Comparison of ENCODE assay signal across 10 cellular contexts in genomic region chr2:85445316-85446295, GRCh38. TPM values are rescaled to one million over a fixed set of nuclear protein-coding genes. Genes with fewer than 3 reads are reported as not detected.
A peak's percentile ranks its signal among the peaks of the same experiment; 100 is the strongest.
DNase-seq lines count a peak whose midpoint lies in the region; ATAC-seq, FAIRE-seq and TF ChIP-seq lines count a peak whose summit lies in the region.
"Had no signal": no experiment of that assay in that cellular context is flagged by ENCODE, and none has a peak within 500 bp of the region (broad histone marks: within the 10 kb centered on the region; RNA-seq: fewer than 3 reads in every experiment).

No MANE protein-coding gene starts in this region.

- DNase-seq in HL-60 (ENCODE audit: low read depth in 1 of 2, low spot score in 1 of 2) (no peak), iris pigment epithelial cell (ENCODE audit: low read depth) (peak; percentile 58), thyroid gland (peak; percentile 72 to 79), RCC 7860 (ENCODE audit: low spot score) (no peak)
- DNase-seq in stimulated activated CD4-positive, alpha-beta T cell treated with anti-CD3 and anti-CD28 coated beads, Interleukin-12 subunit alpha, Interleukin-12 subunit beta, amount 100 ng/mL, for 4 hours: no peak
- no peak for DNase-seq in activated CD4-positive, alpha-beta T cell treated with anti-CD3 and anti-CD28 coated beads, Interleukin-2, amount 50 U/mL, for 48 hours
- DNase-seq: cortex of kidney, small intestine had no signal

- H3K36me3 ChIP-seq in thyroid gland: no peaks in the 10 kb centered on the region

- H3K9me3 ChIP-seq in thyroid gland: no peaks in the 10 kb centered on the region

- WGBS in thyroid gland, 2 donors: 92 to 95% methylated on average over 5 of the region's 5 CpGs

- no peak for ATAC-seq in HG02885 (IDR thresholded peaks at IDR 0.05; ENCODE audit: poor library complexity, unreplicated experiment)

- no peak for TF ChIP-seq POLR2A in thyroid gland (IDR thresholded peaks at IDR 0.05)

- H3K27me3 ChIP-seq in HL-60 (ENCODE audit: insufficient read depth, poor library complexity, severe bottlenecking) (no peaks in the 10 kb centered on the region), thyroid gland (no peaks in the 10 kb centered on the region)

- peaks cover 7 to 22% of the 10 kb centered on the region in 2 donors for H3K4me1 ChIP-seq in thyroid gland

- FAIRE-seq in RCC 7860 (lab: Jason Lieb, UNC): no peak
- FAIRE-seq: small intestine had no signal

- H3K27ac ChIP-seq in HL-60 (replicated peaks) (peak overlapping the region; percentile 22; the same call in 1 of the 2 replicates), VCaP (peak overlapping the region; percentile 18; the same call in 1 of the 2 replicates), thyroid gland (peak overlapping the region; percentile 65 to 72 (median 70))

- H3K4me3 ChIP-seq in HL-60 (replicated peaks; ENCODE audit: insufficient read depth, low read length) (no peak overlapping the region), thyroid gland (replicated peaks in 1 of 3) (no peak overlapping the region)

- intact Hi-C loops in thyroid gland (cut with DNase I): no loop called here

- TF ChIP-seq CTCF in HL-60 (IDR thresholded peaks at IDR 0.05; ENCODE audit: insufficient read depth, low read length): no peak
- TF ChIP-seq CTCF in VCaP (conservative IDR thresholded peaks at IDR 0.05): no peak
- no peak for TF ChIP-seq CTCF in thyroid gland (IDR thresholded peaks at IDR 0.05)

RNA-seq across cellular contexts. Expression of gene SH2D6, which starts 27.1 kb away (rescaled TPM):
- 1 to 10 TPM; 1.6 to 9.0 (median 4.1) TPM for total RNA-seq in thyroid gland

RNA-seq across cellular contexts. Expression of gene CAPG, which starts 35.4 kb away (rescaled TPM):
- total RNA-seq in thyroid gland: 100 to 1,000 TPM; 155 to 257 (median 225) TPM

Comparison
In these comparisons a context has a peak if more than half of its experiments do, and no peak if none do; other contexts are left out.
1. DNase-seq: peak in iris pigment epithelial cell (single experiment) and thyroid gland (2 of 2); none in HL-60 (0 of 2), stimulated activated CD4-positive, alpha-beta T cell treated with anti-CD3 and anti-CD28 coated beads, Interleukin-12 subunit alpha, Interleukin-12 subunit beta, amount 100 ng/mL, for 4 hours (single experiment), RCC 7860 (single experiment) and activated CD4-positive, alpha-beta T cell treated with anti-CD3 and anti-CD28 coated beads, Interleukin-2, amount 50 U/mL, for 48 hours (0 of 2).
2. H3K27ac ChIP-seq: peak in every context shown above with its lines; median percentile 70 in thyroid gland; 22 in HL-60; 18 in VCaP.